Comparison of ENCODE assay signal across 1 cellular context in genomic region chr6:39079197-39079596, GRCh38.
TF ChIP-seq lines count a peak whose summit lies in the region.

No MANE protein-coding gene starts in this region.

TF ChIP-seq in H1, 55 proteins besides CTCF, POLR2A, EP300 and RAD21:
- TF ChIP-seq KDM1A (IDR thresholded peaks at IDR 0.05; ENCODE audit: borderline replicate concordance, low read length) = no peak
